In genomic region chr4:26858035-26858918, GRCh38 we compare ENCODE assay signal across 1 cellular context.
TF ChIP-seq lines count a peak whose summit lies in the region.

No MANE protein-coding gene starts in this region.

TF ChIP-seq in A549, 52 proteins besides CTCF, POLR2A, EP300 and RAD21 (continued from another document):
- TF ChIP-seq HMGXB4 (CRISPR knock-in tag; IDR thresholded peaks at IDR 0.05; ENCODE audit: borderline replicate concordance) = no peak
TF ChIP-seq in A549: peak in this region for 0.
